8 cellular contexts compared by ENCODE assay signal in the genomic region with DNA sequence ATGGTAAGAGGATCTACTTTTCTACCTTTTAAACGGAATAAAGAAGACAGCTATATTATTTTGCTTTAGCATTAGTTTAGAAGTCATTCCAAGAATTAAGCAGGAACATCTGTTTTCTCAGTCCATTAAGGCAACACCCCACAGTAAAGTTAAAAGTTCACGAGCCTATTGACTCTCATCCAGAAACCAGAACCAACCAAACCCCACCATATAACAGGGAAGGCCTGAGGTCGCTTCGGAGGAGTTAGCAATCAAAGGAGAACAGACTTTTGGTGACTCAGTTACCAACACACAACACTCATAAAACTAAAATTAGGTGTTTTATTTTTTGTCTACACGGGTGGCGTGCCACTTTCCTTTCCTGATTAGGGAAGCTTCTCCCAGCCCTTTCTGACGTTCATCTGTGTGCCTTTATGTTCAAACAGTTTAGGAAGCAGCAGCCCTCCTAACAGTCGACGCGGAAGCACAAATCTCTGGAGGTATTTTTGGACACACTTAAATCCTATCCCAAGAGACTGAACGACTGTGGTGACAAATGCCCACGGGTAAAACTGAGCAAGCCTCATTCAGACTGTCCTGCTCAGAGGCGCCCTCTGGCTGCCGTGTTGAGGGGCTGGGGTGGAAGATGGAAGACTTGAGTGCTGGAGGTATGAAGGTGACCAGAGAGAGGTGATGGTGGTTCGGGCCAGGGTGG. TPM values are rescaled to one million over a fixed set of nuclear protein-coding genes. Genes with fewer than 3 reads are reported as not detected.
A peak's percentile ranks its signal among the peaks of the same experiment; 100 is the strongest.
DNase-seq lines count a peak whose midpoint lies in the region; ATAC-seq and TF ChIP-seq lines count a peak whose summit lies in the region.

No MANE protein-coding gene starts in this region.

- H3K4me3 Mint-ChIP-seq in CD4-positive, alpha-beta memory T cell: no peak overlapping the region
- H3K4me3 Mint-ChIP-seq in activated naive CD4-positive, alpha-beta T cell treated with anti-CD3 and anti-CD28 coated beads, Interleukin-2, amount 10 ng/mL, durations not matched to agents 7 days and 5 days: no peak overlapping the region

- intact Hi-C loops in CD4-positive, alpha-beta memory T cell (cut with micrococcal nuclease): loop anchor here (1.0 to 2.0 kb wide), 3 partner anchors 43 to 220 kb away; no protein-coding TSS in a partner anchor
- intact Hi-C loops in Right ventricle myocardium superior (cut with DNase I): no loop called here

- no peaks in the 10 kb centered on the region for H3K9me3 ChIP-seq in CD4-positive, alpha-beta memory T cell (ENCODE audit: control insufficient read depth in 1 of 2, low read length in 2 of 2)

- H3K27ac Mint-ChIP-seq in CD4-positive, alpha-beta memory T cell: peak overlapping the region in 1 of 7 donors; percentile 27
- H3K27ac Mint-ChIP-seq in activated naive CD4-positive, alpha-beta T cell treated with anti-CD3 and anti-CD28 coated beads, Interleukin-2, amount 10 ng/mL, durations not matched to agents 7 days and 5 days: no peak overlapping the region

- H3K36me3 ChIP-seq in CD4-positive, alpha-beta memory T cell (ENCODE audit: insufficient read depth, low read length): no peaks in the 10 kb centered on the region
- peaks cover 2% of the 10 kb centered on the region for H3K36me3 ChIP-seq in rectal smooth muscle tissue (ENCODE audit: control insufficient read depth, insufficient read depth, low read length)

- ATAC-seq in SK-N-SH treated with all-trans-retinoic acid at 6 μM for 48 hours: peak; percentile 83
- ATAC-seq in Right ventricle myocardium superior (ENCODE audit: poor library complexity): peak; percentile 89
- no peak for ATAC-seq in HG02840 (IDR thresholded peaks at IDR 0.05; ENCODE audit: low FRiP score, unreplicated experiment)
- ATAC-seq in HG02759 (IDR thresholded peaks at IDR 0.05; ENCODE audit: unreplicated experiment): no peak

- H3K9me3 Mint-ChIP-seq in CD4-positive, alpha-beta memory T cell: no peaks in the 10 kb centered on the region
- H3K9me3 Mint-ChIP-seq in activated naive CD4-positive, alpha-beta T cell treated with anti-CD3 and anti-CD28 coated beads, Interleukin-2, amount 10 ng/mL, durations not matched to agents 7 days and 5 days: no peaks in the 10 kb centered on the region

- H3K27ac ChIP-seq in CD4-positive, alpha-beta memory T cell (ENCODE audit: low read depth, low read length): no peak overlapping the region
- peak overlapping the region; percentile 18 for H3K27ac ChIP-seq in rectal smooth muscle tissue (ENCODE audit: low read depth, low read length)

- peak; percentile 58 to 72 (median 63) for DNase-seq in CD4-positive, alpha-beta memory T cell
- DNase-seq in HuH-7 (ENCODE audit: low spot score) (peak; percentile 71), Right ventricle myocardium superior (peak; percentile 83)
- peak; percentile 81 for DNase-seq in activated naive CD4-positive, alpha-beta T cell treated with anti-CD3 and anti-CD28 coated beads, Interleukin-2, amount 10 ng/mL, durations not matched to agents 7 days and 5 days

- peaks cover 3% of the 10 kb centered on the region for H3K4me1 ChIP-seq in CD4-positive, alpha-beta memory T cell (ENCODE audit: insufficient read depth, low read length)
- peaks cover 12% of the 10 kb centered on the region for H3K4me1 ChIP-seq in rectal smooth muscle tissue (ENCODE audit: control insufficient read depth, insufficient read depth, low read length)

- no peaks in the 10 kb centered on the region for H3K27me3 ChIP-seq in CD4-positive, alpha-beta memory T cell (ENCODE audit: insufficient read depth, low read length)
- H3K27me3 ChIP-seq in rectal smooth muscle tissue (ENCODE audit: control insufficient read depth, insufficient read depth, low read length): no peaks in the 10 kb centered on the region

- H3K27me3 Mint-ChIP-seq in CD4-positive, alpha-beta memory T cell: peaks cover 2% of the 10 kb centered on the region in 2 donors
- peaks cover 69% of the 10 kb centered on the region for H3K27me3 Mint-ChIP-seq in activated naive CD4-positive, alpha-beta T cell treated with anti-CD3 and anti-CD28 coated beads, Interleukin-2, amount 10 ng/mL, durations not matched to agents 7 days and 5 days

- H3K4me1 Mint-ChIP-seq in CD4-positive, alpha-beta memory T cell: peaks cover 0 to 7% (median 2%) of the 10 kb centered on the region in 4 donors
- H3K4me1 Mint-ChIP-seq in activated naive CD4-positive, alpha-beta T cell treated with anti-CD3 and anti-CD28 coated beads, Interleukin-2, amount 10 ng/mL, durations not matched to agents 7 days and 5 days: no peaks in the 10 kb centered on the region

- no peak overlapping the region for H3K4me3 ChIP-seq in CD4-positive, alpha-beta memory T cell (ENCODE audit: low read length in 2 of 2)
- no peak overlapping the region for H3K4me3 ChIP-seq in rectal smooth muscle tissue (ENCODE audit: low read length)

- CTCF ChIA-PET in CD4-positive, alpha-beta memory T cell (lab: Charles Lee; ENCODE audit: partially characterized antibody): interaction anchor here (1.1 to 6.4 kb wide), 17 partner anchors 8 to 289 kb away, joined by 3 to 70 read pairs (median 6); partner anchors contain the start of genes PLA2G2C and UBXN10
- CTCF ChIA-PET in activated naive CD4-positive, alpha-beta T cell treated with anti-CD3 and anti-CD28 coated beads, Interleukin-2, amount 10 ng/mL, durations not matched to agents 7 days and 5 days (lab: Charles Lee): interaction anchor here (0.6 to 6.7 kb wide), 18 partner anchors 11 to 313 kb away, joined by 3 to 146 read pairs (median 7); partner anchors contain the start of gene OTUD3

- H3K9ac ChIP-seq in rectal smooth muscle tissue (ENCODE audit: low read length): no peak overlapping the region

- H3K36me3 Mint-ChIP-seq in CD4-positive, alpha-beta memory T cell: no peaks in the 10 kb centered on the region
- no peaks in the 10 kb centered on the region for H3K36me3 Mint-ChIP-seq in activated naive CD4-positive, alpha-beta T cell treated with anti-CD3 and anti-CD28 coated beads, Interleukin-2, amount 10 ng/mL, durations not matched to agents 7 days and 5 days

- POLR2A ChIA-PET in CD4-positive, alpha-beta memory T cell (lab: Charles Lee; ENCODE audit: partially characterized antibody): interaction anchor here (1.4 kb wide), 1 partner anchor 277 kb away, joined by 3 read pairs; no protein-coding TSS in a partner anchor

TF ChIP-seq in SK-N-SH treated with all-trans-retinoic acid at 6 μM for 48 hours, 23 proteins besides CTCF, POLR2A, EP300 and RAD21 (continues in another document):
- no peak for TF ChIP-seq RARB (CRISPR knock-in tag; IDR thresholded peaks at IDR 0.05)
- no peak for TF ChIP-seq ZFP3 (CRISPR knock-in tag; IDR thresholded peaks at IDR 0.05)
- TF ChIP-seq SNAI2 (CRISPR knock-in tag; IDR thresholded peaks at IDR 0.05): no peak
- no peak for TF ChIP-seq OSR1 (CRISPR knock-in tag; IDR thresholded peaks at IDR 0.05)
- no peak for TF ChIP-seq GLIS3 (CRISPR knock-in tag; IDR thresholded peaks at IDR 0.05)
- TF ChIP-seq BACH2 (CRISPR knock-in tag; IDR thresholded peaks at IDR 0.05; ENCODE audit: borderline replicate concordance): no peak
- TF ChIP-seq ISL1 (CRISPR knock-in tag; IDR thresholded peaks at IDR 0.05): no peak
- no peak for TF ChIP-seq ZFP30 (CRISPR knock-in tag; IDR thresholded peaks at IDR 0.05)
- TF ChIP-seq, protein P1, sequence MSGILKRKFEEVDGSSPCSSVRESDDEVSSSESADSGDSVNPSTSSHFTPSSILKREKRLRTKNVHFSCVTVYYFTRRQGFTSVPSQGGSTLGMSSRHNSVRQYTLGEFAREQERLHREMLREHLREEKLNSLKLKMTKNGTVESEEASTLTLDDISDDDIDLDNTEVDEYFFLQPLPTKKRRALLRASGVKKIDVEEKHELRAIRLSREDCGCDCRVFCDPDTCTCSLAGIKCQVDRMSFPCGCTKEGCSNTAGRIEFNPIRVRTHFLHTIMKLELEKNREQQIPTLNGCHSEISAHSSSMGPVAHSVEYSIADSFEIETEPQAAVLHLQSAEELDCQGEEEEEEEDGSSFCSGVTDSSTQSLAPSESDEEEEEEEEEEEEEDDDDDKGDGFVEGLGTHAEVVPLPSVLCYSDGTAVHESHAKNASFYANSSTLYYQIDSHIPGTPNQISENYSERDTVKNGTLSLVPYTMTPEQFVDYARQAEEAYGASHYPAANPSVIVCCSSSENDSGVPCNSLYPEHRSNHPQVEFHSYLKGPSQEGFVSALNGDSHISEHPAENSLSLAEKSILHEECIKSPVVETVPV (CRISPR knock-in tag; IDR thresholded peaks at IDR 0.05): no peak
- TF ChIP-seq POU6F1 (CRISPR knock-in tag; IDR thresholded peaks at IDR 0.05; ENCODE audit: borderline replicate concordance, low read depth): no peak
- no peak for TF ChIP-seq ZNF8 (CRISPR knock-in tag; IDR thresholded peaks at IDR 0.05)
- TF ChIP-seq ESRRG (CRISPR knock-in tag; IDR thresholded peaks at IDR 0.05): no peak

RNA-seq across cellular contexts. Expression of gene PLA2G2C, which starts 8.6 kb away (rescaled TPM):
- not detected for total RNA-seq in CD4-positive, alpha-beta memory T cell
- not detected for polyA plus RNA-seq in CD4-positive, alpha-beta memory T cell
- not detected for total RNA-seq in Right ventricle myocardium superior

RNA-seq across cellular contexts. Expression of gene UBXN10, which starts 9.0 kb away (rescaled TPM):
- under 1 TPM; 0.06 to 0.08 TPM for total RNA-seq in CD4-positive, alpha-beta memory T cell
- under 1 TPM; 0.69 to 0.78 TPM for polyA plus RNA-seq in CD4-positive, alpha-beta memory T cell
- total RNA-seq in Right ventricle myocardium superior: 2.2 TPM

RNA-seq across cellular contexts. Expression of gene PLA2G2F, which starts 55.8 kb away (rescaled TPM):
- total RNA-seq in CD4-positive, alpha-beta memory T cell: not detected
- polyA plus RNA-seq in CD4-positive, alpha-beta memory T cell: not detected
- total RNA-seq in Right ventricle myocardium superior: not detected

Comparison
In these comparisons a context has a peak if more than half of its experiments do, and no peak if none do; other contexts are left out.
1. ATAC-seq: peak in SK-N-SH treated with all-trans-retinoic acid at 6 μM for 48 hours (single experiment) and Right ventricle myocardium superior (single experiment); none in HG02840 (single experiment) and HG02759 (single experiment).
2. Peak in every context shown above with its lines, with median percentiles within 50 percentile points of each other: DNase-seq.